In genomic region chr3:139354661-139355060, GRCh38 we compare ENCODE assay signal across 12 cellular contexts. TPM values are rescaled to one million over a fixed set of nuclear protein-coding genes. Genes with fewer than 3 reads are reported as not detected.
A peak's percentile ranks its signal among the peaks of the same experiment; 100 is the strongest.
DNase-seq lines count a peak whose midpoint lies in the region; ATAC-seq, FAIRE-seq and TF ChIP-seq lines count a peak whose summit lies in the region.
"Had no signal": no experiment of that assay in that cellular context is flagged by ENCODE, and none has a peak within 500 bp of the region (broad histone marks: within the 10 kb centered on the region; RNA-seq: fewer than 3 reads in every experiment).

No MANE protein-coding gene starts in this region.

- H3K27me3 Mint-ChIP-seq in HFFc6 (ENCODE audit: insufficient read depth) (peaks cover 6% of the 10 kb centered on the region; the same call in 1 of the 2 replicates), chondrocyte (ENCODE audit: low read depth) (no peaks in the 10 kb centered on the region)
- H3K27me3 Mint-ChIP-seq in activated naive CD8-positive, alpha-beta T cell treated with anti-CD3 and anti-CD28 coated beads for 36 hours = no peaks in the 10 kb centered on the region
- H3K27me3 Mint-ChIP-seq in activated CD4-positive, alpha-beta T cell treated with anti-CD3 and anti-CD28 coated beads, Interleukin-2, amount 10 ng/mL, durations not matched to agents 7 days and 5 days = no peaks in the 10 kb centered on the region

- CTCF ChIA-PET in activated CD4-positive, alpha-beta T cell treated with anti-CD3 and anti-CD28 coated beads, Interleukin-2, amount 10 ng/mL, durations not matched to agents 7 days and 5 days (lab: Charles Lee) = interaction anchor here (0.6 to 1.2 kb wide), 4 partner anchors 9 to 19 kb away, joined by 3 to 6 read pairs (median 3); no protein-coding TSS in a partner anchor

- WGBS in pancreas, 2 donors = 39 to 48% methylated on average over 4 of the region's 4 CpGs

- H3K9me3 Mint-ChIP-seq in HFFc6 (no peaks in the 10 kb centered on the region), chondrocyte (ENCODE audit: low read depth) (no peaks in the 10 kb centered on the region)
- H3K9me3 Mint-ChIP-seq in activated naive CD8-positive, alpha-beta T cell treated with anti-CD3 and anti-CD28 coated beads for 36 hours = no peaks in the 10 kb centered on the region
- no peaks in the 10 kb centered on the region for H3K9me3 Mint-ChIP-seq in activated CD4-positive, alpha-beta T cell treated with anti-CD3 and anti-CD28 coated beads, Interleukin-2, amount 10 ng/mL, durations not matched to agents 7 days and 5 days
- H3K9me3 Mint-ChIP-seq: CD14-positive monocyte had no signal

- peaks cover 60% of the 10 kb centered on the region for H3K36me3 Mint-ChIP-seq in HFFc6 (ENCODE audit: low read depth)
- H3K36me3 Mint-ChIP-seq in activated naive CD8-positive, alpha-beta T cell treated with anti-CD3 and anti-CD28 coated beads for 36 hours = peaks cover 32% of the 10 kb centered on the region
- peaks cover 47% of the 10 kb centered on the region for H3K36me3 Mint-ChIP-seq in chondrocyte (ENCODE audit: low read depth)
- H3K36me3 Mint-ChIP-seq in activated CD4-positive, alpha-beta T cell treated with anti-CD3 and anti-CD28 coated beads, Interleukin-2, amount 10 ng/mL, durations not matched to agents 7 days and 5 days (ENCODE audit: low read depth) = peaks cover 70% of the 10 kb centered on the region

- no peaks in the 10 kb centered on the region for H3K27me3 ChIP-seq in pancreas

- H3K27ac ChIP-seq in pancreas = peak overlapping the region in 1 of 4 donors; percentile 53

- H3K4me3 Mint-ChIP-seq in HFFc6 = no peak overlapping the region
- H3K4me3 Mint-ChIP-seq in activated naive CD8-positive, alpha-beta T cell treated with anti-CD3 and anti-CD28 coated beads for 36 hours = no peak overlapping the region
- no peak overlapping the region for H3K4me3 Mint-ChIP-seq in chondrocyte (ENCODE audit: unreplicated experiment)
- H3K4me3 Mint-ChIP-seq in activated CD4-positive, alpha-beta T cell treated with anti-CD3 and anti-CD28 coated beads, Interleukin-2, amount 10 ng/mL, durations not matched to agents 7 days and 5 days = no peak overlapping the region
- H3K4me3 Mint-ChIP-seq: CD14-positive monocyte had no signal

- peaks cover 0 to 21% (median 19%) of the 10 kb centered on the region in 3 donors for H3K4me1 ChIP-seq in pancreas

- intact Hi-C loops in pancreas (cut with DNase I) = no loop called here

- H3K36me3 ChIP-seq in pancreas = peaks cover 13 to 75% (median 44%) of the 10 kb centered on the region in 3 donors

- peak overlapping the region; percentile 63 for H3K27ac Mint-ChIP-seq in HFFc6
- H3K27ac Mint-ChIP-seq in activated naive CD8-positive, alpha-beta T cell treated with anti-CD3 and anti-CD28 coated beads for 36 hours = peak overlapping the region; percentile 83
- H3K27ac Mint-ChIP-seq in chondrocyte (ENCODE audit: unreplicated experiment) = peak overlapping the region; percentile 49
- no peak overlapping the region for H3K27ac Mint-ChIP-seq in activated CD4-positive, alpha-beta T cell treated with anti-CD3 and anti-CD28 coated beads, Interleukin-2, amount 10 ng/mL, durations not matched to agents 7 days and 5 days

- DNase-seq in HFFc6 (no peak), chondrocyte (ENCODE audit: low spot score) (no peak), pancreas (peak in 2 of 6 donors; percentile 16 to 38)
- no peak for DNase-seq in activated naive CD8-positive, alpha-beta T cell treated with anti-CD3 and anti-CD28 coated beads for 36 hours
- no peak for DNase-seq in activated CD4-positive, alpha-beta T cell treated with anti-CD3 and anti-CD28 coated beads, Interleukin-2, amount 10 ng/mL, durations not matched to agents 7 days and 5 days
- no peak for DNase-seq in activated CD4-positive, alpha-beta T cell treated with anti-CD3 and anti-CD28 coated beads, Interleukin-2, amount 50 U/mL, for 48 hours
- DNase-seq: GF-D8, NCI-H1694, NCI-H2107 had no signal

- H3K9me3 ChIP-seq in pancreas = no peaks in the 10 kb centered on the region

- peaks cover 6% of the 10 kb centered on the region; the same call in 1 of the 2 replicates for H3K4me1 Mint-ChIP-seq in HFFc6 (ENCODE audit: low read depth)
- H3K4me1 Mint-ChIP-seq in activated naive CD8-positive, alpha-beta T cell treated with anti-CD3 and anti-CD28 coated beads for 36 hours = peaks cover 42% of the 10 kb centered on the region
- peaks cover 4% of the 10 kb centered on the region for H3K4me1 Mint-ChIP-seq in chondrocyte (ENCODE audit: low read depth)
- peaks cover 19% of the 10 kb centered on the region for H3K4me1 Mint-ChIP-seq in activated CD4-positive, alpha-beta T cell treated with anti-CD3 and anti-CD28 coated beads, Interleukin-2, amount 10 ng/mL, durations not matched to agents 7 days and 5 days
- H3K4me1 Mint-ChIP-seq: CD14-positive monocyte had no signal

- ATAC-seq in pancreas (peak; percentile 36 to 75 (median 56)), HG02938 (IDR thresholded peaks at IDR 0.05; ENCODE audit: unreplicated experiment) (no peak)

- no peak for FAIRE-seq in pancreas (lab: Jason Lieb, UNC)
- FAIRE-seq: GM12892 had no signal

- POLR2A ChIA-PET in activated CD4-positive, alpha-beta T cell treated with anti-CD3 and anti-CD28 coated beads, Interleukin-2, amount 10 ng/mL, durations not matched to agents 7 days and 5 days (lab: Charles Lee) = interaction anchor here (1.0 kb wide), 1 partner anchor 13 kb away, joined by 3 read pairs; no protein-coding TSS in a partner anchor

- no peak overlapping the region for H3K4me3 ChIP-seq in pancreas

- TF ChIP-seq CTCF in HFFc6 (IDR thresholded peaks at IDR 0.05) = no peak
- no peak for TF ChIP-seq CTCF in chondrocyte (IDR thresholded peaks at IDR 0.05)
- TF ChIP-seq CTCF in pancreas (IDR thresholded peaks at IDR 0.05) = no peak

RNA-seq across cellular contexts. Expression of gene MRPS22, which starts 10.8 kb away (rescaled TPM):
- 10 to 100 TPM; 65.8 to 74.1 (median 71.0) TPM for total RNA-seq in HFFc6 (2021; fragmentation: NEBNext Ultra II Directional; extraction: Animal tissue kit (Norgen Biotek cat#: 25700))
- 10 to 100 TPM; 82.4 to 84.2 TPM for total RNA-seq in activated naive CD8-positive, alpha-beta T cell treated with anti-CD3 and anti-CD28 coated beads for 36 hours
- total RNA-seq in chondrocyte (29.5 to 31.2 TPM (median 31.1 TPM) in 3 replicates), pancreas (10 to 100 TPM; 17.3 to 27.2 (median 18.8) TPM)
- polyA plus RNA-seq in pancreas = 10 to 100 TPM; 14.7 to 29.0 TPM
- 10 to 100 TPM; 36.2 to 41.8 TPM for total RNA-seq in activated CD4-positive, alpha-beta T cell treated with anti-CD3 and anti-CD28 coated beads, Interleukin-2, amount 10 ng/mL, durations not matched to agents 7 days and 5 days

RNA-seq across cellular contexts. Expression of gene COPB2, which starts 34.8 kb away (rescaled TPM):
- total RNA-seq in HFFc6 (2021; fragmentation: NEBNext Ultra II Directional; extraction: Animal tissue kit (Norgen Biotek cat#: 25700)) = 100 to 1,000 TPM; 246 to 266 (median 260) TPM
- 10 to 100 TPM; 86.6 to 91.0 TPM for total RNA-seq in activated naive CD8-positive, alpha-beta T cell treated with anti-CD3 and anti-CD28 coated beads for 36 hours
- total RNA-seq in chondrocyte (180 to 275 TPM (median 185 TPM) in 3 replicates), pancreas (100 to 1,000 TPM in 4 of 6 donors, 10 to 100 TPM in 2; 62.7 to 114 (median 102) TPM)
- polyA plus RNA-seq in pancreas = 10 to 100 TPM; 26.9 to 63.3 TPM
- 100 to 1,000 TPM in 1 of 2 experiments, 10 to 100 TPM in 1; 92.2 to 101 TPM for total RNA-seq in activated CD4-positive, alpha-beta T cell treated with anti-CD3 and anti-CD28 coated beads, Interleukin-2, amount 10 ng/mL, durations not matched to agents 7 days and 5 days
